10 cellular contexts compared by ENCODE assay signal in the genomic region with DNA sequence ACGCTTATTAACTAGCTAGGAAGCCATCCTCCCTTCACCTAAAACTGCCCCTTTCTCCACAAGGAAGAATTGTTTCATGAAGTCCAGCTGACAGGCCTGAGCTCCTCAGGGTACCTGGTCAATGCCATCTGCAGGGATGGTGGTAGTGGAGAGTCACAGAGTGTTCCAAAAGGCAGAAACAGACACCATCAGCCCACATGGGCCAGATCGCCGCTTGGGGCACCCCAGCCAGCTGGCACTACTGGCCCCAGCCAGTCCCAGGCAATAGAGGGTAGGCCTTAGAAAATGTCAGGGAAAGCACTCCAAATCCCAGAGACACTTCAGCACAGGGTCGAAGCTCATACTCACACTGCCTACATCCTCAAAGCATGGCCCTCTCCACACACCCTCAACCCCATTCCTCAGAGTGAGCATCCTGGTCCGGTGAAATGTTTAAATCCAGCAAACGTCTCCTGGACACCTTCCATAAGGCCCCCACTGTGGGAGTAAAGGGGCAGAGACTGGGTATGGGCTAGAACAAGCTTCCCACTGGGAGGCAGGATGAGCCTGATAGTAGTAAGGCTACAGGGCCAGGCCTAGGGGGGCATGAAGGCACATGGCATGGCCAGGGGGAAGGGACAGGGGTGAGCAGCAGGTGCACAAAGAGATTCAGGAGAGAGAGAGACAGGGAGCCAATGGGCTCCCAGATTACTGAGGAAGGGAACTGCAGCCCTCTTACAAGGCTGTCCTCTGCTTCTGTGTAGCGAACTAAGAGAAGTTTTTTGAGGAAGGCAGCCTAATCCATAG. TPM values are rescaled to one million over a fixed set of nuclear protein-coding genes. Genes with fewer than 3 reads are reported as not detected.
A peak's percentile ranks its signal among the peaks of the same experiment; 100 is the strongest.
DNase-seq lines count a peak whose midpoint lies in the region; ATAC-seq and TF ChIP-seq lines count a peak whose summit lies in the region.
"Had no signal": no experiment of that assay in that cellular context is flagged by ENCODE, and none has a peak within 500 bp of the region (broad histone marks: within the 10 kb centered on the region; RNA-seq: fewer than 3 reads in every experiment).

No MANE protein-coding gene starts in this region.

- H2AFZ ChIP-seq in SK-N-SH (ENCODE audit: low read depth): no peak overlapping the region
- H2AFZ ChIP-seq in OCI-LY7 (ENCODE audit: low read length): no peak overlapping the region

- peaks cover 7% of the 10 kb centered on the region for H3K27me3 Mint-ChIP-seq in activated naive CD8-positive, alpha-beta T cell treated with anti-CD3 and anti-CD28 coated beads, Interleukin-2, amount 50 U/mL, for 24 hours
- H3K27me3 Mint-ChIP-seq in natural killer cell (ENCODE audit: low read depth in 2 of 2): peaks cover 0 to 4% of the 10 kb centered on the region in 2 donors

- no peaks in the 10 kb centered on the region for H3K9me3 ChIP-seq in SK-N-SH
- peaks cover 11% of the 10 kb centered on the region for H3K9me3 ChIP-seq in OCI-LY7 (ENCODE audit: low read length)
- H3K9me3 ChIP-seq in stomach: peaks cover 0 to 3% (median 0%) of the 10 kb centered on the region in 4 donors

- no peak overlapping the region for H3K27ac Mint-ChIP-seq in activated naive CD8-positive, alpha-beta T cell treated with anti-CD3 and anti-CD28 coated beads, Interleukin-2, amount 50 U/mL, for 24 hours
- no peak overlapping the region for H3K27ac Mint-ChIP-seq in natural killer cell

- WGBS in SK-N-SH (ENCODE audit: low lambda C conversion rate): 96% methylated on average over 7 of the region's 7 CpGs
- 95 to 98% (median 96%) methylated on average over 6 to 7 of the region's 7 CpGs for WGBS in stomach, 5 donors

- intact Hi-C loops in natural killer cell (cut with micrococcal nuclease) (no loop called here), OCI-LY7 (cut with micrococcal nuclease; ENCODE audit: unreplicated experiment) (no loop called here), stomach (cut with DNase I; ENCODE audit: low total_unique reads) (no loop called here)

- peaks cover 22% of the 10 kb centered on the region for H3F3A ChIP-seq in SK-N-SH (replicated peaks; ENCODE audit: insufficient read depth)

- no TSS peak for BruUV-seq in OCI-LY7 (replicated peaks; lab: Mats Ljungman, UMichigan)

- no peak for TF ChIP-seq POLR2A in stomach (IDR thresholded peaks at IDR 0.05)

- POLR2A ChIA-PET in SK-N-SH (lab: Yijun Ruan, JAX): no interaction called here
- POLR2A ChIA-PET in OCI-LY7 (lab: Charles Lee): no interaction called here

- H3K4me2 ChIP-seq in SK-N-SH (peak overlapping the region; percentile 99), OCI-LY7 (ENCODE audit: low read length) (no peak overlapping the region)

- DNase-seq in SK-N-SH (no peak), H7 (peak; percentile 37), natural killer cell (no peak), OCI-LY7 (ENCODE audit: low spot score) (no peak), stomach (no peak), glomerular visceral epithelial cell (ENCODE audit: extremely low spot score) (no peak)
- no peak for DNase-seq in activated naive CD8-positive, alpha-beta T cell treated with anti-CD3 and anti-CD28 coated beads, Interleukin-2, amount 50 U/mL, for 24 hours
- DNase-seq: activated CD4-positive, alpha-beta T cell treated with anti-CD3 and anti-CD28 coated beads for 48 hours had no signal

- TF ChIP-seq CTCF in SK-N-SH (IDR thresholded peaks at IDR 0.05): no peak
- no peak for TF ChIP-seq CTCF in natural killer cell (IDR thresholded peaks at IDR 0.05)
- TF ChIP-seq CTCF in OCI-LY7 (conservative IDR thresholded peaks at IDR 0.05; ENCODE audit: low read length): no peak
- TF ChIP-seq CTCF in stomach (IDR thresholded peaks at IDR 0.05): no peak

- H3K4me3 ChIP-seq in SK-N-SH (ENCODE audit: low read depth in 2 of 2, low read length in 1 of 2) (no peak overlapping the region), H7 (ENCODE audit: insufficient read depth, low read depth, low read length) (no peak overlapping the region), OCI-LY7 (ENCODE audit: low read depth, low read length, poor library complexity, severe bottlenecking) (no peak overlapping the region), stomach (no peak overlapping the region)

- CTCF ChIA-PET in SK-N-SH (lab: Yijun Ruan, JAX) (interaction anchor here (0.8 to 3.8 kb wide), 12 partner anchors 10 to 234 kb away, joined by 3 to 33 read pairs (median 4); a partner anchor contains a TSS), OCI-LY7 (lab: Charles Lee; ENCODE audit: unreplicated experiment) (interaction anchor here (0.8 kb wide), 1 partner anchor 234 kb away, joined by 3 read pairs; a partner anchor contains a TSS)

- H3K27me3 ChIP-seq in SK-N-SH (ENCODE audit: insufficient read depth) (no peaks in the 10 kb centered on the region), H7 (ENCODE audit: control insufficient read depth, insufficient read depth, low read length) (peaks cover 12% of the 10 kb centered on the region), stomach (no peaks in the 10 kb centered on the region)
- H3K27me3 ChIP-seq: tibial nerve had no signal

- peaks cover 8% of the 10 kb centered on the region; the same call in 1 of the 2 replicates for H3K79me2 ChIP-seq in SK-N-SH (ENCODE audit: insufficient read depth)
- no peaks in the 10 kb centered on the region for H3K79me2 ChIP-seq in OCI-LY7 (ENCODE audit: insufficient read depth, low read depth, low read length)

- H3K4me3 Mint-ChIP-seq in activated naive CD8-positive, alpha-beta T cell treated with anti-CD3 and anti-CD28 coated beads, Interleukin-2, amount 50 U/mL, for 24 hours: peak overlapping the region; percentile 82
- peak overlapping the region; percentile 49 for H3K4me3 Mint-ChIP-seq in natural killer cell

- H3K9me2 ChIP-seq in SK-N-SH (no peaks in the 10 kb centered on the region), OCI-LY7 (ENCODE audit: insufficient read depth, low read length) (no peaks in the 10 kb centered on the region)

- H3K4me1 Mint-ChIP-seq in activated naive CD8-positive, alpha-beta T cell treated with anti-CD3 and anti-CD28 coated beads, Interleukin-2, amount 50 U/mL, for 24 hours: peaks cover 5% of the 10 kb centered on the region
- H3K4me1 Mint-ChIP-seq in natural killer cell: peaks cover 6 to 12% of the 10 kb centered on the region in 2 donors

- H3K27ac ChIP-seq in SK-N-SH (ENCODE audit: low read depth in 2 of 2, low read length in 1 of 2) (no peak overlapping the region), OCI-LY7 (ENCODE audit: low read depth, low read length, poor library complexity, severe bottlenecking) (no peak overlapping the region), stomach (peak overlapping the region in 1 of 5 donors; percentile 87)
- H3K27ac ChIP-seq: tibial nerve had no signal

- TF ChIP-seq RAD21 in SK-N-SH (IDR thresholded peaks at IDR 0.05; ENCODE audit: low read length): no peak

- H3K36me3 ChIP-seq in SK-N-SH (replicated peaks in 1 of 2; ENCODE audit: control insufficient read depth in 1 of 2, insufficient read depth in 2 of 2, low read length in 1 of 2) (no peaks in the 10 kb centered on the region), H7 (replicated peaks; ENCODE audit: control insufficient read depth, insufficient read depth, low read length) (no peaks in the 10 kb centered on the region), OCI-LY7 (ENCODE audit: insufficient read depth, low read length) (no peaks in the 10 kb centered on the region), stomach (no peaks in the 10 kb centered on the region)

- ATAC-seq in SK-N-SH treated with all-trans-retinoic acid at 6 μM for 48 hours: no peak
- ATAC-seq in activated naive CD8-positive, alpha-beta T cell treated with anti-CD3 and anti-CD28 coated beads, Interleukin-2, amount 50 U/mL, for 24 hours: no peak
- ATAC-seq in natural killer cell: no peak

- no peak for TF ChIP-seq EP300 in SK-N-SH (IDR thresholded peaks at IDR 0.05; ENCODE audit: borderline replicate concordance in 1 of 2, low read depth in 1 of 2, low read length in 1 of 2)
- TF ChIP-seq EP300 in stomach (IDR thresholded peaks at IDR 0.05): no peak

- no peaks in the 10 kb centered on the region for H4K20me1 ChIP-seq in SK-N-SH (ENCODE audit: insufficient read depth)
- no peaks in the 10 kb centered on the region for H4K20me1 ChIP-seq in OCI-LY7 (ENCODE audit: insufficient read depth, low read length)

- H3K9me3 Mint-ChIP-seq in activated naive CD8-positive, alpha-beta T cell treated with anti-CD3 and anti-CD28 coated beads, Interleukin-2, amount 50 U/mL, for 24 hours: peaks cover 5% of the 10 kb centered on the region
- H3K9me3 Mint-ChIP-seq in natural killer cell: no peaks in the 10 kb centered on the region

- H3K36me3 Mint-ChIP-seq in activated naive CD8-positive, alpha-beta T cell treated with anti-CD3 and anti-CD28 coated beads, Interleukin-2, amount 50 U/mL, for 24 hours (ENCODE audit: low read depth): no peaks in the 10 kb centered on the region
- H3K36me3 Mint-ChIP-seq in natural killer cell: no peaks in the 10 kb centered on the region

- H3K9ac ChIP-seq in SK-N-SH: no peak overlapping the region

- H3K4me1 ChIP-seq in SK-N-SH (ENCODE audit: control insufficient read depth in 1 of 2, insufficient read depth in 2 of 2, low read depth in 1 of 2, low read length in 1 of 2) (peaks cover 13 to 22% of the 10 kb centered on the region in 2 experiments; a peak in 3 of 4 replicates), OCI-LY7 (ENCODE audit: insufficient read depth, low read length, poor library complexity, severe bottlenecking) (peaks cover 17% of the 10 kb centered on the region), stomach (peaks cover 6 to 21% (median 18%) of the 10 kb centered on the region in 4 donors)

TF ChIP-seq in SK-N-SH, 30 proteins besides CTCF, POLR2A, EP300 and RAD21 (continues in another document):
- TF ChIP-seq POLR2AphosphoS5 (IDR thresholded peaks at IDR 0.05; ENCODE audit: low read depth, low read length): no peak

TF ChIP-seq in SK-N-SH treated with all-trans-retinoic acid at 6 μM for 48 hours, 23 proteins besides CTCF, POLR2A, EP300 and RAD21:
- TF ChIP-seq ZFP30 (CRISPR knock-in tag; IDR thresholded peaks at IDR 0.05): no peak

RNA-seq across cellular contexts. Expression of a gene that starts 1.9 kb away (rescaled TPM):
- polyA plus RNA-seq in SK-N-SH (2012; rRNA removed): 27.7 and 28.9 TPM in 2 replicates
- polyA plus RNA-seq in SK-N-SH (2012; cell fraction: cytosol; rRNA removed): 13.8 and 23.4 TPM in 2 replicates
- 20.3 and 23.6 TPM in 2 replicates for polyA plus RNA-seq in SK-N-SH (2012; cell fraction: nucleus; rRNA removed)
- total RNA-seq in H7 (2014; rRNA removed; shearing (Covaris generic)): 26.6 and 27.8 TPM in 2 replicates
- 1 to 10 TPM; 1.2 to 1.5 (median 1.3) TPM for total RNA-seq in natural killer cell
- 5.8 and 6.1 TPM in 2 replicates for total RNA-seq in OCI-LY7 (2014; rRNA removed; shearing (Covaris generic))
- 12.2 and 12.8 TPM in 2 replicates for total RNA-seq in OCI-LY7 (2022)
- total RNA-seq in stomach: 10 to 100 TPM in 1 of 5 donors, 1 to 10 TPM in 3, under 1 TPM in 1; 0.29 to 47.8 (median 2.3) TPM
- polyA plus RNA-seq in stomach: 1 to 10 TPM; 3.3 to 6.1 (median 4.0) TPM

RNA-seq across cellular contexts. Expression of a gene that starts 23.4 kb away (rescaled TPM):
- polyA plus RNA-seq in SK-N-SH (2012; rRNA removed) (9.9 and 12.7 TPM in 2 replicates), stomach (10 to 100 TPM; 18.9 to 43.2 (median 32.4) TPM)
- 15.5 and 15.7 TPM in 2 replicates for polyA plus RNA-seq in SK-N-SH (2012; cell fraction: cytosol; rRNA removed)
- 5.9 and 9.9 TPM in 2 replicates for polyA plus RNA-seq in SK-N-SH (2012; cell fraction: nucleus; rRNA removed)
- total RNA-seq in H7 (2014; rRNA removed; shearing (Covaris generic)): 68.6 and 78.0 TPM in 2 replicates
- total RNA-seq in natural killer cell (10 to 100 TPM; 60.6 to 71.6 (median 71.1) TPM), OCI-LY7 (2022) (59.8 and 64.4 TPM in 2 replicates), stomach (10 to 100 TPM; 24.0 to 74.7 (median 64.3) TPM)
- 20.3 and 24.5 TPM in 2 replicates for total RNA-seq in OCI-LY7 (2014; rRNA removed; shearing (Covaris generic))
